8 cellular contexts compared by ENCODE assay signal in the genomic region with DNA sequence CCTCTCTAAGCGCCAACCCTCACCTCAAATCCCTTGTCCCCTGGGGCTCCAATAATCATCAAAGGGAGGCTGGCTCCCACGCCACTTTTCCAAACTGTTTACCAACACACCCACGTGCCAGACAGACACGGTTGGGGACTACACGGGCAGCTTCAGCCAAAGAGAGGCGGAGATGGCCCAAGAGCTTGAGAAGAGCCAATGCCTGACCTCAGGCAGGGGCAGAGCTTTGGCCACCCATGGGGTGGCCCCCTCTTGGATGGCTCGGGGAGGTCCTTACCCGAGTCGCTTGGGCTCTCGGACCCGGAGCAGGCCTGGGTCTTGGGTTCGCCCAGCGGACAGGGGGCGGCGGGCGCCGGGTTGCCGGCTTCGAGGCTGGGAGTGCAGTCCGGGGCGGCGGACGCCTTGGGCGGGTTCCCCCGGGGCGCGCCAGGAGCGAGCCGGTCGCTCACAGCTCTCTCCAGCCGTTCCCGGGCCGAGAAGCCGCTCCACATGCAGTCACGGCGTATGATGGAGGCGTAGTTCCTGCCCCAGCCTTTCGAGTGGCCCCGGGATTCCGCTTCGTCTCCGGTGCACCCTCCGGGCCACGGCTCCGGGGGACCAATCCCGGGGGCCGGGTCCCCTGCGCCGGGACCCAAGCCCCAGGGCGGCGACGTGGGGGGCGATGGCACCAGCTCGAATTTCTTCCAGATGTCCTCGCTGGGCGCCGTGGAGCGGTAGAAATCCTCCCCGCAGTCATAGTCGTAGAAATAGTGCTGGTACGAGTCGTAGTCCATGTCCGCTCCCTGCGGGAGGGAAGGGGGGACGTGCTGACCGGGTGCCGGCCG. TPM values are rescaled to one million over a fixed set of nuclear protein-coding genes. Genes with fewer than 3 reads are reported as not detected.
A peak's percentile ranks its signal among the peaks of the same experiment; 100 is the strongest.
DNase-seq lines count a peak whose midpoint lies in the region; ATAC-seq and TF ChIP-seq lines count a peak whose summit lies in the region.

No MANE protein-coding gene starts in this region.

- H3K27me3 ChIP-seq in esophagus (ENCODE audit: control insufficient read depth in 1 of 2, insufficient read depth in 2 of 2, low read length in 2 of 2): no peaks in the 10 kb centered on the region

- H3K9me3 ChIP-seq in esophagus (ENCODE audit: control insufficient read depth in 2 of 2, insufficient read depth in 1 of 2, low read depth in 1 of 2, low read length in 1 of 2): no peaks in the 10 kb centered on the region

- DNase-seq in Caki2 (ENCODE audit: low read depth) (peak; percentile 42), SW480 (ENCODE audit: low spot score) (peak; percentile 57), nephron progenitor cell (peak; percentile 64), SKM-1 (lab: John Stamatoyannopoulos, UW; ENCODE audit: unreplicated experiment) (no peak), NOMO-1 treated with dmso at 0.1 percent for 144 hours (lab: John Stamatoyannopoulos, UW; ENCODE audit: unreplicated experiment) (no peak)

- peaks cover 48% of the 10 kb centered on the region for H3K4me1 Mint-ChIP-seq in nephron progenitor cell

- in situ Hi-C loops in Caki2 (cut with HindIII; ENCODE audit: low pct_unique_long_range_greater_than_20kb, low sequenced_read_pairs): no loop called here

- WGBS in esophagus, 2 donors: 3 to 6% methylated on average over 53 to 68 of the region's 68 CpGs

- H3K36me3 Mint-ChIP-seq in nephron progenitor cell (ENCODE audit: low read depth): no peaks in the 10 kb centered on the region

- no peak for TF ChIP-seq CTCF in nephron progenitor cell (IDR thresholded peaks at IDR 0.05)

- peak overlapping the region; percentile 83 to 86 for H3K27ac ChIP-seq in esophagus (ENCODE audit: low read depth in 2 of 2, low read length in 1 of 2)

- peaks cover 42% of the 10 kb centered on the region for H3K27me3 Mint-ChIP-seq in nephron progenitor cell (ENCODE audit: low read depth, poor library complexity)

- no peak overlapping the region for H3K27ac Mint-ChIP-seq in nephron progenitor cell

- ATAC-seq in HG02642 (IDR thresholded peaks at IDR 0.05; ENCODE audit: poor library complexity, unreplicated experiment) (peak; percentile 15), HG02981 (IDR thresholded peaks at IDR 0.05; ENCODE audit: unreplicated experiment) (no peak)

- peaks cover 0 to 5% of the 10 kb centered on the region in 2 donors for H3K4me1 ChIP-seq in esophagus (ENCODE audit: control insufficient read depth in 2 of 2, insufficient read depth in 2 of 2, low read length in 1 of 2)

- H3K9me3 Mint-ChIP-seq in nephron progenitor cell: peaks cover 3% of the 10 kb centered on the region

- peak overlapping the region; percentile 74 to 79 for H3K4me3 ChIP-seq in esophagus (ENCODE audit: low read depth in 1 of 2, low read length in 2 of 2)

- peaks cover 0 to 7% of the 10 kb centered on the region in 2 donors for H3K36me3 ChIP-seq in esophagus (ENCODE audit: control insufficient read depth in 2 of 2, insufficient read depth in 2 of 2, low read length in 1 of 2)

- H3K4me3 Mint-ChIP-seq in nephron progenitor cell: peak overlapping the region; percentile 88

RNA-seq across cellular contexts. Expression of a gene that starts 0.8 kb away (rescaled TPM):
- 0.81 and 1.0 TPM in 2 replicates for total RNA-seq in Caki2 (2014; rRNA removed; shearing (Covaris generic); ENCODE audit: low replicate concordance)
- 1 to 10 TPM; 5.1 to 9.5 TPM for polyA plus RNA-seq in esophagus

RNA-seq across cellular contexts. Expression of a gene that starts 17.6 kb away (rescaled TPM):
- 16.3 and 21.7 TPM in 2 replicates for total RNA-seq in Caki2 (2014; rRNA removed; shearing (Covaris generic); ENCODE audit: low replicate concordance)
- polyA plus RNA-seq in esophagus: 10 to 100 TPM; 15.0 to 24.1 TPM

RNA-seq across cellular contexts. Expression of a gene that starts 54.1 kb away (rescaled TPM):
- total RNA-seq in Caki2 (2014; rRNA removed; shearing (Covaris generic); ENCODE audit: low replicate concordance): 5.7 and 6.6 TPM in 2 replicates
- 10 to 100 TPM; 14.5 to 30.4 TPM for polyA plus RNA-seq in esophagus

Comparison
In these comparisons a context has a peak if more than half of its experiments do, and no peak if none do; other contexts are left out.
1. DNase-seq: peak in Caki2 (single experiment), SW480 (single experiment) and nephron progenitor cell (single experiment); none in SKM-1 (single experiment) and NOMO-1 treated with dmso at 0.1 percent for 144 hours (single experiment).